Comparison of ENCODE assay signal across 9 cellular contexts in genomic region chr7:133434246-133434865, GRCh38.
DNase-seq lines count a peak whose midpoint lies in the region; ATAC-seq and TF ChIP-seq lines count a peak whose summit lies in the region.
"Had no signal": no experiment of that assay in that cellular context is flagged by ENCODE, and none has a peak within 500 bp of the region (broad histone marks: within the 10 kb centered on the region; RNA-seq: fewer than 3 reads in every experiment).

No MANE protein-coding gene starts in this region.

- DNase-seq in heart left ventricle (no peak), right cardiac atrium (no peak), NCI-H2171 treated with DMSO at 0.1 percent for 48 hours (lab: John Stamatoyannopoulos, UW) (peak; percentile 46), colonic mucosa (no peak), osteoblast (ENCODE audit: insufficient read length, low spot score, missing footprints) (no peak), ovary (no peak), endothelial cell (ENCODE audit: low spot score) (no peak)
- DNase-seq: activated naive CD8-positive, alpha-beta T cell treated with anti-CD3 and anti-CD28 coated beads, Interleukin-2, amount 10 ng/mL, durations not matched to agents 7 days and 5 days had no signal

- H3K4me3 Mint-ChIP-seq in endothelial cell (ENCODE audit: unreplicated experiment): no peak overlapping the region
- H3K4me3 Mint-ChIP-seq: activated naive CD8-positive, alpha-beta T cell treated with anti-CD3 and anti-CD28 coated beads, Interleukin-2, amount 10 ng/mL, durations not matched to agents 7 days and 5 days had no signal

- no peak for TF ChIP-seq EP300 in ovary (IDR thresholded peaks at IDR 0.05)

- H3K27ac Mint-ChIP-seq in endothelial cell (ENCODE audit: unreplicated experiment): no peak overlapping the region
- H3K27ac Mint-ChIP-seq: activated naive CD8-positive, alpha-beta T cell treated with anti-CD3 and anti-CD28 coated beads, Interleukin-2, amount 10 ng/mL, durations not matched to agents 7 days and 5 days had no signal

- peak in 11 of 12 donors; percentile 20 to 59 (median 45) for TF ChIP-seq CTCF in heart left ventricle (IDR thresholded peaks at IDR 0.05)
- peak; percentile 10 for TF ChIP-seq CTCF in colonic mucosa (IDR thresholded peaks at IDR 0.05)
- peak; percentile 61 for TF ChIP-seq CTCF in osteoblast (IDR thresholded peaks at IDR 0.05; ENCODE audit: extremely low read depth, low read depth, low read length)
- peak in 1 of 3 donors; percentile 18 for TF ChIP-seq CTCF in ovary (IDR thresholded peaks at IDR 0.05)
- no peak for TF ChIP-seq CTCF in endothelial cell (IDR thresholded peaks at IDR 0.05; ENCODE audit: unreplicated experiment)

- H3K4me1 Mint-ChIP-seq in endothelial cell (ENCODE audit: unreplicated experiment): no peaks in the 10 kb centered on the region

- H4K20me1 ChIP-seq in osteoblast (ENCODE audit: insufficient read depth, low read length): no peaks in the 10 kb centered on the region

- H3K79me2 ChIP-seq in osteoblast (ENCODE audit: insufficient read depth, low read length): peaks cover 2% of the 10 kb centered on the region

- H3K36me3 Mint-ChIP-seq in endothelial cell (ENCODE audit: low read depth, unreplicated experiment): no peaks in the 10 kb centered on the region

- H3K4me3 ChIP-seq in heart left ventricle (no peak overlapping the region), right cardiac atrium (ENCODE audit: low read length) (no peak overlapping the region), colonic mucosa (no peak overlapping the region), osteoblast (ENCODE audit: insufficient read depth, low read length) (no peak overlapping the region), ovary (no peak overlapping the region)

- H3K27me3 ChIP-seq in heart left ventricle (no peaks in the 10 kb centered on the region), right cardiac atrium (ENCODE audit: control insufficient read depth, insufficient read depth) (no peaks in the 10 kb centered on the region), colonic mucosa (no peaks in the 10 kb centered on the region), osteoblast (ENCODE audit: insufficient read depth, low read length) (no peaks in the 10 kb centered on the region), ovary (no peaks in the 10 kb centered on the region)

- H3K4me2 ChIP-seq in osteoblast (ENCODE audit: insufficient read depth, low read length): peak overlapping the region; percentile 28

- H3K9ac ChIP-seq in colonic mucosa (ENCODE audit: low read depth in 2 of 2, low read length in 2 of 2): no peak overlapping the region

- peaks cover 0 to 7% (median 0%) of the 10 kb centered on the region in 12 donors for H3K9me3 ChIP-seq in heart left ventricle
- no peaks in the 10 kb centered on the region for H3K9me3 ChIP-seq in right cardiac atrium (ENCODE audit: control insufficient read depth, low read length)
- no peaks in the 10 kb centered on the region for H3K9me3 ChIP-seq in colonic mucosa
- H3K9me3 ChIP-seq in osteoblast (ENCODE audit: low read depth, low read length): no peaks in the 10 kb centered on the region
- no peaks in the 10 kb centered on the region for H3K9me3 ChIP-seq in ovary

- H3K4me1 ChIP-seq in heart left ventricle (peaks cover 0 to 19% (median 0%) of the 10 kb centered on the region in 12 donors), right cardiac atrium (ENCODE audit: control insufficient read depth, insufficient read depth, low read length) (no peaks in the 10 kb centered on the region), colonic mucosa (no peaks in the 10 kb centered on the region), osteoblast (ENCODE audit: insufficient read depth, low read length) (peaks cover 19% of the 10 kb centered on the region), ovary (ENCODE audit: insufficient read depth) (peaks cover 3% of the 10 kb centered on the region)

- no peaks in the 10 kb centered on the region for H3K9me3 Mint-ChIP-seq in endothelial cell (ENCODE audit: unreplicated experiment)
- H3K9me3 Mint-ChIP-seq: activated naive CD8-positive, alpha-beta T cell treated with anti-CD3 and anti-CD28 coated beads, Interleukin-2, amount 10 ng/mL, durations not matched to agents 7 days and 5 days had no signal

- no peaks in the 10 kb centered on the region for H3K27me3 Mint-ChIP-seq in endothelial cell (ENCODE audit: unreplicated experiment)
- H3K27me3 Mint-ChIP-seq: activated naive CD8-positive, alpha-beta T cell treated with anti-CD3 and anti-CD28 coated beads, Interleukin-2, amount 10 ng/mL, durations not matched to agents 7 days and 5 days had no signal

- H2AFZ ChIP-seq in osteoblast (ENCODE audit: low read length): no peak overlapping the region

- no peak overlapping the region for H3K27ac ChIP-seq in heart left ventricle
- H3K27ac ChIP-seq in right cardiac atrium (ENCODE audit: low read length): no peak overlapping the region
- no peak overlapping the region for H3K27ac ChIP-seq in colonic mucosa
- H3K27ac ChIP-seq in osteoblast (ENCODE audit: low read depth, low read length): no peak overlapping the region
- no peak overlapping the region for H3K27ac ChIP-seq in ovary

- intact Hi-C loops in heart left ventricle (cut with DNase I) (loop anchor here in 2 of 10 donors (10.0 kb wide), 3 partner anchors 200 to 1120 kb away; no protein-coding TSS in a partner anchor), right cardiac atrium (cut with DNase I) (no loop called here), colonic mucosa (cut with DNase I) (no loop called here), ovary (cut with DNase I) (no loop called here)

- H3K36me3 ChIP-seq in heart left ventricle: no peaks in the 10 kb centered on the region
- no peaks in the 10 kb centered on the region for H3K36me3 ChIP-seq in colonic mucosa
- no peaks in the 10 kb centered on the region for H3K36me3 ChIP-seq in osteoblast (ENCODE audit: insufficient read depth, low read length)
- no peaks in the 10 kb centered on the region for H3K36me3 ChIP-seq in ovary

- TF ChIP-seq POLR2A in heart left ventricle (IDR thresholded peaks at IDR 0.05): no peak
- TF ChIP-seq POLR2A in ovary (IDR thresholded peaks at IDR 0.05): no peak
- no peak for TF ChIP-seq POLR2A in GM18505 (IDR thresholded peaks at IDR 0.05; ENCODE audit: borderline replicate concordance, extremely low read depth, insufficient read depth, insufficient read length)

- ATAC-seq in heart left ventricle (peak in 1 of 4 donors; percentile 31), right cardiac atrium (no peak), GM18505 (IDR thresholded peaks at IDR 0.05; ENCODE audit: unreplicated experiment) (no peak)

- WGBS in heart left ventricle, 4 donors: 56 to 67% (median 59%) methylated on average over 3 of the region's 3 CpGs
- WGBS in right cardiac atrium: 51% methylated on average over 3 of the region's 3 CpGs
- WGBS in ovary, 3 donors: 30 to 41% (median 35%) methylated on average over 3 of the region's 3 CpGs
